ENCODE assay signal across 16 cellular contexts in genomic region chr3:183534249-183534648, GRCh38. TPM values are rescaled to one million over a fixed set of nuclear protein-coding genes. Genes with fewer than 3 reads are reported as not detected.
A peak's percentile ranks its signal among the peaks of the same experiment; 100 is the strongest.
DNase-seq lines count a peak whose midpoint lies in the region; ATAC-seq, FAIRE-seq and TF ChIP-seq lines count a peak whose summit lies in the region.
"Had no signal": no experiment of that assay in that cellular context is flagged by ENCODE, and none has a peak within 500 bp of the region (broad histone marks: within the 10 kb centered on the region; RNA-seq: fewer than 3 reads in every experiment).

No MANE protein-coding gene starts in this region.

- H3K23ac ChIP-seq in H1 (ENCODE audit: insufficient read length) (no peak overlapping the region), neuronal stem cell (ENCODE audit: low read depth, low read length, poor library complexity) (no peak overlapping the region)

- H3K27me3 ChIP-seq in GM23248 (replicated peaks; ENCODE audit: insufficient read depth) = peaks cover 8% of the 10 kb centered on the region; the same call in 1 of the 2 replicates
- H3K27me3 ChIP-seq in OCI-LY3 (ENCODE audit: low read depth, low read length) = no peaks in the 10 kb centered on the region
- H3K27me3 ChIP-seq in H1 (replicated peaks in 1 of 4; ENCODE audit: control insufficient read depth in 3 of 4, extremely low read depth in 1 of 4, insufficient read depth in 3 of 4, low read length in 3 of 4) = peaks cover 0 to 2% (median 0%) of the 10 kb centered on the region in 4 experiments; a peak in 1 of 7 replicates
- H3K27me3 ChIP-seq in neuronal stem cell (ENCODE audit: control insufficient read depth in 3 of 3, insufficient read depth in 3 of 3, low read depth in 1 of 3, low read length in 3 of 3) = no peaks in the 10 kb centered on the region
- no peaks in the 10 kb centered on the region for H3K27me3 ChIP-seq in SK-N-SH (ENCODE audit: insufficient read depth)
- no peaks in the 10 kb centered on the region for H3K27me3 ChIP-seq in Peyer's patch
- H3K27me3 ChIP-seq: ovary, thyroid gland had no signal

- no peak overlapping the region for H3K27ac ChIP-seq in GM23248
- peak overlapping the region; percentile 59 for H3K27ac ChIP-seq in OCI-LY3 (ENCODE audit: low read length)
- H3K27ac ChIP-seq in H1 (ENCODE audit: low read depth, low read length) = no peak overlapping the region
- H3K27ac ChIP-seq in neuronal stem cell (replicated peaks; ENCODE audit: low read length) = no peak overlapping the region
- no peak overlapping the region for H3K27ac ChIP-seq in SK-N-SH (ENCODE audit: low read depth in 2 of 2, low read length in 1 of 2)
- peak overlapping the region in 1 of 4 donors; percentile 78 for H3K27ac ChIP-seq in Peyer's patch
- H3K27ac ChIP-seq: HL-60, ovary, thyroid gland had no signal

- H3K14ac ChIP-seq in H1 (ENCODE audit: insufficient read length) (no peak overlapping the region), neuronal stem cell (ENCODE audit: low read length) (peak overlapping the region; percentile 65)

- no peak overlapping the region for H2AFZ ChIP-seq in GM23248
- no peak overlapping the region for H2AFZ ChIP-seq in OCI-LY3 (ENCODE audit: low read depth, low read length)
- H2AFZ ChIP-seq in H1 (ENCODE audit: low read length) = no peak overlapping the region
- H2AFZ ChIP-seq in neuronal stem cell (ENCODE audit: low read length) = peak overlapping the region; percentile 82
- H2AFZ ChIP-seq in SK-N-SH (ENCODE audit: low read depth) = no peak overlapping the region

- ATAC-seq in GM21737 (IDR thresholded peaks at IDR 0.05; ENCODE audit: unreplicated experiment) = no peak

- 0 out of 2 replicates have a peak overlapping the region, but pooled peaks have one; percentile 14 for H2BK12ac ChIP-seq in H1 (ENCODE audit: low read depth, low read length)
- no peak overlapping the region for H2BK12ac ChIP-seq in neuronal stem cell (ENCODE audit: low read length)

- H3K9me3 Mint-ChIP-seq in activated CD4-positive, alpha-beta T cell treated with anti-CD3 and anti-CD28 coated beads, Interleukin-2, amount 10 ng/mL, durations not matched to agents 7 days and 5 days = no peaks in the 10 kb centered on the region
- H3K9me3 Mint-ChIP-seq: activated CD4-positive, alpha-beta memory T cell treated with anti-CD3 and anti-CD28 coated beads for 36 hours had no signal

- WGBS in GM23248 (ENCODE audit: low coverage in 1 of 2, low lambda C conversion rate in 2 of 2, missing lambda C conversion rate in 2 of 2), 2 experiments = 72 to 83% methylated on average over 4 of the region's 4 CpGs
- WGBS in H1 (ENCODE audit: extremely low coverage in 1 of 2, insufficient coverage in 1 of 2, insufficient read length in 1 of 2, insufficient replicate concordance in 2 of 2, low coverage in 1 of 2, low lambda C conversion rate in 2 of 2, missing lambda C conversion rate in 1 of 2), 2 experiments = 91% methylated on average over 4 of the region's 4 CpGs; no CpG with 5 or more reads in 1 of the 2 experiments
- no CpG with 5 or more reads among the region's 4 CpGs for WGBS in neuronal stem cell (ENCODE audit: extremely low coverage in 2 of 2, insufficient read length in 2 of 2, insufficient replicate concordance in 1 of 2), 2 donors
- 80% methylated on average over 4 of the region's 4 CpGs for WGBS in SK-N-SH (ENCODE audit: low lambda C conversion rate)

- H3K4me3 ChIP-seq in GM23248 = no peak overlapping the region
- peak overlapping the region; percentile 42 for H3K4me3 ChIP-seq in OCI-LY3 (ENCODE audit: low read length)
- H3K4me3 ChIP-seq in H1 (ENCODE audit: extremely low read depth in 1 of 4, insufficient read depth in 2 of 4, low read depth in 3 of 4, low read length in 4 of 4) = peak overlapping the region in 1 of 4 experiments; percentile 43; a peak in 1 of 8 replicates
- no peak overlapping the region for H3K4me3 ChIP-seq in neuronal stem cell (ENCODE audit: low read length in 2 of 2)
- H3K4me3 ChIP-seq in SK-N-SH (ENCODE audit: low read depth in 2 of 2, low read length in 1 of 2) = no peak overlapping the region
- no peak overlapping the region for H3K4me3 ChIP-seq in Peyer's patch
- H3K4me3 ChIP-seq: ovary, thyroid gland had no signal

- H3K9ac ChIP-seq in GM23248 (no peak overlapping the region), OCI-LY3 (ENCODE audit: low read length) (peak overlapping the region; percentile 29; the same call in 1 of the 2 replicates), H1 (replicated peaks in 1 of 4; ENCODE audit: extremely low read depth in 1 of 4, low read depth in 3 of 4, low read length in 3 of 4) (no peak overlapping the region), neuronal stem cell (ENCODE audit: low read depth, low read length, poor library complexity) (no peak overlapping the region), SK-N-SH (no peak overlapping the region)

- no peak overlapping the region for H3K27ac Mint-ChIP-seq in activated CD4-positive, alpha-beta T cell treated with anti-CD3 and anti-CD28 coated beads, Interleukin-2, amount 10 ng/mL, durations not matched to agents 7 days and 5 days

- H3K27me3 Mint-ChIP-seq in activated CD4-positive, alpha-beta T cell treated with anti-CD3 and anti-CD28 coated beads, Interleukin-2, amount 10 ng/mL, durations not matched to agents 7 days and 5 days = no peaks in the 10 kb centered on the region
- H3K27me3 Mint-ChIP-seq: activated CD4-positive, alpha-beta memory T cell treated with anti-CD3 and anti-CD28 coated beads for 36 hours had no signal

- H4K8ac ChIP-seq in H1 (ENCODE audit: extremely low read depth, insufficient read depth, low read length) (no peak overlapping the region), neuronal stem cell (ENCODE audit: low read depth, low read length) (no peak overlapping the region)

- H3K4me1 Mint-ChIP-seq in activated CD4-positive, alpha-beta T cell treated with anti-CD3 and anti-CD28 coated beads, Interleukin-2, amount 10 ng/mL, durations not matched to agents 7 days and 5 days = peaks cover 49% of the 10 kb centered on the region

- H3K4me2 ChIP-seq in GM23248 (ENCODE audit: unreplicated experiment) (no peak overlapping the region), OCI-LY3 (ENCODE audit: low read length) (peak overlapping the region; percentile 65), H1 (ENCODE audit: insufficient read depth in 1 of 2, low read depth in 2 of 2, low read length in 2 of 2) (no peak overlapping the region; a peak in 1 of 4 replicates), neuronal stem cell (ENCODE audit: insufficient read depth, low read length, poor library complexity, severe bottlenecking) (no peak overlapping the region), SK-N-SH (no peak overlapping the region)

- H4K91ac ChIP-seq in H1 (replicated peaks; ENCODE audit: insufficient read length, low read length) = no peak overlapping the region
- H4K91ac ChIP-seq in neuronal stem cell (ENCODE audit: low read depth, low read length, poor library complexity) = no peak overlapping the region

- H3K4me3 Mint-ChIP-seq in activated CD4-positive, alpha-beta T cell treated with anti-CD3 and anti-CD28 coated beads, Interleukin-2, amount 10 ng/mL, durations not matched to agents 7 days and 5 days = no peak overlapping the region
- H3K4me3 Mint-ChIP-seq: activated CD4-positive, alpha-beta memory T cell treated with anti-CD3 and anti-CD28 coated beads for 36 hours had no signal

- in situ Hi-C loops in GM23248 (cut with MboI) = no loop called here

- peaks cover 36% of the 10 kb centered on the region for H3K36me3 Mint-ChIP-seq in activated CD4-positive, alpha-beta T cell treated with anti-CD3 and anti-CD28 coated beads, Interleukin-2, amount 10 ng/mL, durations not matched to agents 7 days and 5 days (ENCODE audit: low read depth)

- CTCF ChIA-PET in H1 (lab: Charles Lee; ENCODE audit: partially characterized antibody) (no interaction called here), SK-N-SH (lab: Yijun Ruan, JAX) (interaction anchor here (1.3 kb wide), 1 partner anchor 14 kb away, joined by 3 read pairs; no protein-coding TSS in a partner anchor)
- CTCF ChIA-PET in activated CD4-positive, alpha-beta T cell treated with anti-CD3 and anti-CD28 coated beads, Interleukin-2, amount 10 ng/mL, durations not matched to agents 7 days and 5 days (lab: Charles Lee) = no interaction called here

- H2BK20ac ChIP-seq in H1 (ENCODE audit: low read length) = 0 out of 2 replicates have a peak overlapping the region, but pooled peaks have one; percentile 21

- H3K23me2 ChIP-seq in H1 (ENCODE audit: low read depth, low read length) = peaks cover 2% of the 10 kb centered on the region; the same call in 1 of the 2 replicates

- H3K9me2 ChIP-seq in GM23248 (ENCODE audit: insufficient read depth) = no peaks in the 10 kb centered on the region
- H3K9me2 ChIP-seq in SK-N-SH = no peaks in the 10 kb centered on the region

- no peak overlapping the region for H2BK120ac ChIP-seq in H1 (replicated peaks; ENCODE audit: low read depth, low read length)
- no peak overlapping the region for H2BK120ac ChIP-seq in neuronal stem cell (ENCODE audit: low read depth, low read length)

- DNase-seq in GM23248 (peak; percentile 63), H1 (ENCODE audit: low read depth in 1 of 2, low spot score in 2 of 2) (no peak), neuronal stem cell (ENCODE audit: low spot score) (no peak), SK-N-SH (no peak), Peyer's patch (no peak)
- DNase-seq in activated CD4-positive, alpha-beta T cell treated with anti-CD3 and anti-CD28 coated beads, Interleukin-2, amount 10 ng/mL, durations not matched to agents 7 days and 5 days = no peak
- DNase-seq: activated CD4-positive, alpha-beta memory T cell treated with anti-CD3 and anti-CD28 coated beads for 36 hours; activated effector memory CD4-positive, alpha-beta T cell treated with anti-CD3 and anti-CD28 coated beads, Interleukin-2, amount 50 U/mL, for 16 hours; Calu3; MV-4-11; ovary; T-helper 9 cell had no signal

- TF ChIP-seq EP300 in H1 (IDR thresholded peaks at IDR 0.05; ENCODE audit: borderline replicate concordance in 1 of 2, low read depth in 2 of 2, low read length in 2 of 2) = no peak
- no peak for TF ChIP-seq EP300 in SK-N-SH (IDR thresholded peaks at IDR 0.05; ENCODE audit: borderline replicate concordance in 1 of 2, low read depth in 1 of 2, low read length in 1 of 2)

- H3K9me3 ChIP-seq in GM23248 (ENCODE audit: low read depth) (no peaks in the 10 kb centered on the region), OCI-LY3 (ENCODE audit: insufficient read depth, low read length) (peaks cover 5% of the 10 kb centered on the region; the same call in 1 of the 2 replicates), H1 (ENCODE audit: insufficient read depth in 2 of 2, low read depth in 1 of 2, low read length in 1 of 2) (no peaks in the 10 kb centered on the region), neuronal stem cell (replicated peaks in 1 of 2; ENCODE audit: control insufficient read depth in 2 of 2, insufficient read depth in 1 of 2, low read depth in 1 of 2, low read length in 2 of 2) (no peaks in the 10 kb centered on the region), SK-N-SH (no peaks in the 10 kb centered on the region), Peyer's patch (no peaks in the 10 kb centered on the region)
- H3K9me3 ChIP-seq: ovary, thyroid gland had no signal

- POLR2A ChIA-PET in H1 (lab: Charles Lee; ENCODE audit: partially characterized antibody) (interaction anchor here (0.6 to 1.8 kb wide), 2 partner anchors 11 to 101 kb away, joined by 3 to 5 read pairs; partner anchors contain the start of gene KLHL24), SK-N-SH (lab: Yijun Ruan, JAX) (no interaction called here)
- POLR2A ChIA-PET in activated CD4-positive, alpha-beta T cell treated with anti-CD3 and anti-CD28 coated beads, Interleukin-2, amount 10 ng/mL, durations not matched to agents 7 days and 5 days (lab: Charles Lee) = no interaction called here

- H4K5ac ChIP-seq in H1 (ENCODE audit: insufficient read length, low read depth, low read length) = no peak overlapping the region

- no peaks in the 10 kb centered on the region for H3K36me3 ChIP-seq in GM23248 (ENCODE audit: low read depth)
- peaks cover 26% of the 10 kb centered on the region for H3K36me3 ChIP-seq in OCI-LY3 (replicated peaks; ENCODE audit: low read depth, low read length)
- H3K36me3 ChIP-seq in H1 (ENCODE audit: control insufficient read depth in 2 of 4, insufficient read depth in 4 of 4, low read length in 3 of 4) = no peaks in the 10 kb centered on the region
- H3K36me3 ChIP-seq in neuronal stem cell (replicated peaks in 1 of 2; ENCODE audit: control insufficient read depth in 2 of 2, insufficient read depth in 2 of 2, low read length in 2 of 2) = no peaks in the 10 kb centered on the region
- no peaks in the 10 kb centered on the region for H3K36me3 ChIP-seq in SK-N-SH (replicated peaks in 1 of 2; ENCODE audit: control insufficient read depth in 1 of 2, insufficient read depth in 2 of 2, low read length in 1 of 2)
- no peaks in the 10 kb centered on the region for H3K36me3 ChIP-seq in Peyer's patch
- H3K36me3 ChIP-seq: ovary, thyroid gland had no signal

- H3K79me1 ChIP-seq in H1 (ENCODE audit: low read depth, low read length) (no peaks in the 10 kb centered on the region), neuronal stem cell (ENCODE audit: low read depth, low read length) (no peaks in the 10 kb centered on the region)

- H3K4me1 ChIP-seq in GM23248 (ENCODE audit: insufficient read depth) (peaks cover 12% of the 10 kb centered on the region), OCI-LY3 (ENCODE audit: low read length) (peaks cover 93% of the 10 kb centered on the region), H1 (replicated peaks in 1 of 4; ENCODE audit: control insufficient read depth in 3 of 4, insufficient read depth in 4 of 4, low read length in 3 of 4) (peaks cover 0 to 10% (median 2%) of the 10 kb centered on the region in 4 experiments; a peak in 4 of 7 replicates), neuronal stem cell (ENCODE audit: control insufficient read depth in 2 of 2, insufficient read depth in 1 of 2, low read depth in 1 of 2, low read length in 2 of 2) (peaks cover 8 to 9% of the 10 kb centered on the region in 2 donors), SK-N-SH (ENCODE audit: control insufficient read depth in 1 of 2, insufficient read depth in 2 of 2, low read depth in 1 of 2, low read length in 1 of 2) (no peaks in the 10 kb centered on the region), Peyer's patch (peaks cover 0 to 10% (median 5%) of the 10 kb centered on the region in 4 donors)
- H3K4me1 ChIP-seq: thyroid gland had no signal

- H4K20me1 ChIP-seq in GM23248 (ENCODE audit: insufficient read depth) = no peaks in the 10 kb centered on the region
- H4K20me1 ChIP-seq in OCI-LY3 (ENCODE audit: insufficient read depth, low read length) = peaks cover 53% of the 10 kb centered on the region
- H4K20me1 ChIP-seq in H1 (replicated peaks in 1 of 2; ENCODE audit: control insufficient read depth in 1 of 2, insufficient read depth in 2 of 2, low read length in 2 of 2) = no peaks in the 10 kb centered on the region
- no peaks in the 10 kb centered on the region for H4K20me1 ChIP-seq in SK-N-SH (ENCODE audit: insufficient read depth)

- no peaks in the 10 kb centered on the region for H3K79me2 ChIP-seq in GM23248 (ENCODE audit: insufficient read depth)
- peaks cover 88% of the 10 kb centered on the region for H3K79me2 ChIP-seq in OCI-LY3 (ENCODE audit: low read length)
- no peaks in the 10 kb centered on the region for H3K79me2 ChIP-seq in H1 (ENCODE audit: control insufficient read depth in 1 of 2, insufficient read depth in 2 of 2, low read length in 2 of 2)
- H3K79me2 ChIP-seq in SK-N-SH (ENCODE audit: insufficient read depth) = no peaks in the 10 kb centered on the region

- H3K4ac ChIP-seq in H1 (replicated peaks; ENCODE audit: insufficient read length, low read depth, low read length) (no peak overlapping the region), neuronal stem cell (ENCODE audit: low read length) (no peak overlapping the region)

- H3K56ac ChIP-seq in H1 (replicated peaks; ENCODE audit: insufficient read length, low read depth, low read length) = no peak overlapping the region

- TF ChIP-seq POLR2A in H1 (IDR thresholded peaks at IDR 0.05; ENCODE audit: control extremely low read depth in 1 of 2, low read depth in 2 of 2, low read length in 2 of 2) = no peak
- TF ChIP-seq POLR2A in Peyer's patch (IDR thresholded peaks at IDR 0.05) = no peak

- H2BK15ac ChIP-seq in H1 (ENCODE audit: low read length) = no peak overlapping the region
- H2BK15ac ChIP-seq in neuronal stem cell (ENCODE audit: low read length) = no peak overlapping the region

- H3K18ac ChIP-seq in H1 (ENCODE audit: extremely low read depth, low read length) (no peak overlapping the region), neuronal stem cell (ENCODE audit: low read length) (no peak overlapping the region)

- TF ChIP-seq CTCF in OCI-LY3 (IDR thresholded peaks at IDR 0.05; ENCODE audit: low read depth, low read length) (no peak), H1 (IDR thresholded peaks at IDR 0.05; ENCODE audit: control extremely low read depth in 1 of 3, insufficient read depth in 1 of 3, low read depth in 1 of 3, low read length in 3 of 3) (no peak), SK-N-SH (IDR thresholded peaks at IDR 0.05) (no peak), Peyer's patch (IDR thresholded peaks at IDR 0.05) (no peak)

- no peak for FAIRE-seq in H1 (lab: Jason Lieb, UNC)

- no peak overlapping the region for H2AK5ac ChIP-seq in H1 (ENCODE audit: low read depth, low read length)
- H2AK5ac ChIP-seq in neuronal stem cell (ENCODE audit: low read depth, low read length) = no peak overlapping the region

- H3F3A ChIP-seq in GM23248 (ENCODE audit: insufficient read depth) (peaks cover 20% of the 10 kb centered on the region), SK-N-SH (replicated peaks; ENCODE audit: insufficient read depth) (no peaks in the 10 kb centered on the region)

- H2BK5ac ChIP-seq in H1 (ENCODE audit: low read depth, low read length) (no peak overlapping the region), neuronal stem cell (ENCODE audit: low read length) (no peak overlapping the region)

- TF ChIP-seq RAD21 in H1 (IDR thresholded peaks at IDR 0.05 in 1 of 2, conservative IDR thresholded peaks at IDR 0.05 in 1 of 2; ENCODE audit: low read depth in 2 of 2, low read length in 2 of 2) (no peak), SK-N-SH (IDR thresholded peaks at IDR 0.05; ENCODE audit: low read length) (no peak)

RNA-seq across cellular contexts. Expression of gene KLHL6, which starts 21.3 kb away (rescaled TPM):
- total RNA-seq in GM23248 (2014; rRNA removed; shearing (Covaris generic)) = not detected in 2 replicates
- polyA plus RNA-seq in GM23248 (2016; fragmentation: Nextera tagmentation; extraction: Ambion mirVana) = not detected in 2 replicates
- total RNA-seq in H1 (2021; fragmentation: NEBNext Ultra II Directional; extraction: Animal tissue kit (Norgen Biotek cat#: 25700)) = not detected in 2 replicates
- 0.05 and 0.08 TPM in 2 replicates for polyA plus RNA-seq in H1 (2011; rRNA removed)
- 0.09 TPM for polyA plus RNA-seq in H1 (2011; cell fraction: cytosol; rRNA removed)
- 0.09 TPM for polyA plus RNA-seq in H1 (2011; cell fraction: nucleus; rRNA removed)
- polyA plus RNA-seq in H1 (2012, experiment 1 of 2) = 0.05 to 0.08 TPM (median 0.05 TPM) in 4 replicates
- polyA plus RNA-seq in H1 (2012, experiment 2 of 2) = 0.05 TPM
- 0.02 TPM for polyA plus RNA-seq in H1 (2013, experiment 1 of 2)
- polyA plus RNA-seq in H1 (2013, experiment 2 of 2) = 0.04 TPM
- 0.07 and 0.28 TPM in 2 replicates for polyA minus RNA-seq in H1 (2011; rRNA and poly(A)+ RNA removed)
- polyA minus RNA-seq in H1 (2011; cell fraction: cytosol; rRNA and poly(A)+ RNA removed) = not detected
- polyA minus RNA-seq in H1 (2011; cell fraction: nucleus; rRNA and poly(A)+ RNA removed) = 0.40 TPM
- polyA plus RNA-seq in neuronal stem cell (2013, experiment 1 of 2) = 0.14 TPM
- 0.15 TPM for polyA plus RNA-seq in neuronal stem cell (2013, experiment 2 of 2)
- total RNA-seq in activated CD4-positive, alpha-beta T cell treated with anti-CD3 and anti-CD28 coated beads, Interleukin-2, amount 10 ng/mL, durations not matched to agents 7 days and 5 days = 10 to 100 TPM; 40.4 to 41.2 TPM
- not detected in 2 replicates for polyA plus RNA-seq in SK-N-SH (2012; rRNA removed)
- not detected in 2 replicates for polyA plus RNA-seq in SK-N-SH (2012; cell fraction: cytosol; rRNA removed)
- not detected in 2 replicates for polyA plus RNA-seq in SK-N-SH (2012; cell fraction: nucleus; rRNA removed)
- 10 to 100 TPM in 1 of 4 donors, 1 to 10 TPM in 3; 1.6 to 53.6 (median 4.9) TPM for total RNA-seq in Peyer's patch
- total RNA-seq: Calu3 had no signal
